In the genomic region with DNA sequence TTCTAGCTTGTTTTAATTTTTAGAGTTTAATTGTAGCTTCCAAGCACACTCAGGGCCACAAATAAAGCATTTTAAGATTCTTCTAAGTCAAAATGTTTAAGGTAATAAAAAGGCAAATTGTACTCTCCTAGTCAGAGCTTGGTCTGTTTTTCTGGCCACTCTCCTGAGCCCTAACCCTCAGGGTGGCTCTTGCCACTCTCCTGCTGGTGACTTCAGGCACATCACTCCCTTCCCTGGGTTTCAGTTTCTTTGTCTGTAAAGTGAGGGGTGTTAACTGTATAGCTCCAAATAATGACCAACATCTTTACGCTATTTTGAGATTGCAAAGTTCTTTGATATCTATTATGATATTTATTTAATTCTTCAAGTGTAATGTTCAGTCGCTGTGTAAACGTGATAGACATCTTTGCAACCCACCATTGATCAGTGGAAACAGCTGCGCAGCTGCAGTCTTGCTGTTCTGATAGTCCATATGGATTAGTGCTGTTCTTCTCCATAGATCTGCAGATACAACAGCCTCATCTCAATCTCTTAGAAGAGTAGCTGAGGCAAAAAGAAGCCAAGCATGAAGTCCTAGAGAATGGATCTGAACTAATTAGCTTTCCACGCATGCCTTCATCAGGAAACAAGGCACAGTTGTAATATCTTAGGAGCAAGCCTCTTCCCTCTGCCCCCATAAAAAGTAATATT, we compare ENCODE assay signal across 17 cellular contexts.
"Had no signal": no experiment of that assay in that cellular context is flagged by ENCODE, and none has a peak within 500 bp of the region (broad histone marks: within the 10 kb centered on the region; RNA-seq: fewer than 3 reads in every experiment).

No MANE protein-coding gene starts in this region.

- H3K4me1 Mint-ChIP-seq: activated naive CD8-positive, alpha-beta T cell treated with anti-CD3 and anti-CD28 coated beads, Interleukin-2, amount 50 U/mL, for 24 hours had no signal

- H3K4me1 ChIP-seq: ascending aorta, thyroid gland, vagina had no signal

- H3K4me2 ChIP-seq: hepatocyte, smooth muscle cell had no signal

- H3K9me3 Mint-ChIP-seq: activated naive CD8-positive, alpha-beta T cell treated with anti-CD3 and anti-CD28 coated beads, Interleukin-2, amount 50 U/mL, for 24 hours; activated T-helper 1 cell treated with anti-CD3 and anti-CD28 coated beads, Interleukin-12 subunit alpha, Interleukin-12 subunit beta, Interleukin-2, Interleukin-4 antibody, amounts not matched to agents 30 ng/mL and 10 ng/mL and 1 ng/mL, durations not matched to agents 14 hours and 24 hours and 36 hours had no signal

- H3K79me2 ChIP-seq: hepatocyte had no signal

- H3K27me3 ChIP-seq: ascending aorta, neutrophil, thyroid gland, vagina had no signal

- H3K27ac Mint-ChIP-seq: activated CD8-positive, alpha-beta T cell treated with anti-CD3 and anti-CD28 coated beads, Interleukin-2, amount 10 ng/mL, durations not matched to agents 7 days and 5 days; activated naive CD8-positive, alpha-beta T cell treated with anti-CD3 and anti-CD28 coated beads, Interleukin-2, amount 50 U/mL, for 24 hours; activated T-helper 1 cell treated with anti-CD3 and anti-CD28 coated beads, Interleukin-12 subunit alpha, Interleukin-12 subunit beta, Interleukin-2, Interleukin-4 antibody, amounts not matched to agents 30 ng/mL and 10 ng/mL and 1 ng/mL, durations not matched to agents 14 hours and 24 hours and 36 hours had no signal

- H3K36me3 ChIP-seq: ascending aorta, neutrophil, thyroid gland, vagina had no signal

- H3K27me3 Mint-ChIP-seq: activated naive CD8-positive, alpha-beta T cell treated with anti-CD3 and anti-CD28 coated beads, Interleukin-2, amount 50 U/mL, for 24 hours had no signal

- H3K9me3 ChIP-seq: ascending aorta, neutrophil, thyroid gland, vagina had no signal

- DNase-seq: activated CD4-positive, alpha-beta T cell treated with anti-CD3 and anti-CD28 coated beads for 4 hours; activated CD8-positive, alpha-beta memory T cell treated with anti-CD3 and anti-CD28 coated beads, Interleukin-2, amount 50 U/mL, for 48 hours; activated CD8-positive, alpha-beta T cell treated with anti-CD3 and anti-CD28 coated beads, Interleukin-2, amount 10 ng/mL, durations not matched to agents 7 days and 5 days; activated naive CD4-positive, alpha-beta T cell; activated naive CD8-positive, alpha-beta T cell treated with anti-CD3 and anti-CD28 coated beads, Interleukin-2, amount 50 U/mL, for 24 hours; caudate nucleus; effector CD4-positive, alpha-beta T cell; posterior cingulate gyrus; right cardiac atrium; thyroid gland had no signal

- H3K4me3 ChIP-seq: ascending aorta, coronary artery, hepatocyte, smooth muscle cell, thyroid gland, vagina had no signal

- H3K4me3 Mint-ChIP-seq: activated CD8-positive, alpha-beta T cell treated with anti-CD3 and anti-CD28 coated beads, Interleukin-2, amount 10 ng/mL, durations not matched to agents 7 days and 5 days; activated naive CD8-positive, alpha-beta T cell treated with anti-CD3 and anti-CD28 coated beads, Interleukin-2, amount 50 U/mL, for 24 hours; activated T-helper 1 cell treated with anti-CD3 and anti-CD28 coated beads, Interleukin-12 subunit alpha, Interleukin-12 subunit beta, Interleukin-2, Interleukin-4 antibody, amounts not matched to agents 30 ng/mL and 10 ng/mL and 1 ng/mL, durations not matched to agents 14 hours and 24 hours and 36 hours had no signal

- ATAC-seq: activated CD8-positive, alpha-beta T cell treated with anti-CD3 and anti-CD28 coated beads, Interleukin-2, amount 10 ng/mL, durations not matched to agents 7 days and 5 days; activated naive CD8-positive, alpha-beta T cell treated with anti-CD3 and anti-CD28 coated beads, Interleukin-2, amount 50 U/mL, for 24 hours; right cardiac atrium had no signal

- H2AFZ ChIP-seq: hepatocyte had no signal
